27 cellular contexts compared by ENCODE assay signal in the genomic region with DNA sequence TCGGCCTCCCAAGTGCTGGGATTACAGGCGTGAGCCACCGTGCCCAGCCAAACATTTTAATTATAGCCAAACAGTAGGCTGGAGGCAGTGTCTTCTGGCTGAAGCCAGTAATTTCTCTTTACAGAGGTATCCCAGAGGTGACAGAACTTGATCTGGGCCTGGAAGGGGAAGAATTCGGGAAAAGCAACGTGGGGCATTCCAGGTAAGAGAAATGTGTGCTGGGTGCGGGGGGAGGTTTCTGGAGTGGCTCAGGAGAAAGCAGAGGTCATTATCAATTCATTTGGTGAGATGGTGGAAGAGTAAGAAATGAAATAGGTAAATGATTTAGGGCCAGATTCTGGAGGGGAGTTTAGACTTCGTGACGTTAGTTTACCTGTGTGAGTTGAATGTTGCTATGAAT.
"Had no signal": no experiment of that assay in that cellular context is flagged by ENCODE, and none has a peak within 500 bp of the region (broad histone marks: within the 10 kb centered on the region; RNA-seq: fewer than 3 reads in every experiment).

No MANE protein-coding gene starts in this region.

- H3K27me3 ChIP-seq: body of pancreas, foreskin keratinocyte, neutrophil, right lobe of liver, stomach, vagina had no signal

- H3K36me3 ChIP-seq: neutrophil, right lobe of liver, vagina had no signal

- FAIRE-seq: kidney had no signal

- H3K27ac Mint-ChIP-seq: activated B cell treated with CpG ODN at 0.5 μM for 24 hours; activated naive CD8-positive, alpha-beta T cell treated with anti-CD3 and anti-CD28 coated beads for 36 hours; endodermal cell had no signal

- H3K9me3 Mint-ChIP-seq: activated B cell treated with CpG ODN at 0.5 μM for 24 hours; activated naive CD8-positive, alpha-beta T cell treated with anti-CD3 and anti-CD28 coated beads for 36 hours; endodermal cell; naive B cell had no signal

- ATAC-seq: body of pancreas, foreskin keratinocyte, left lobe of liver, mucosa of descending colon, right lobe of liver had no signal

- H3K27me3 Mint-ChIP-seq: activated B cell treated with CpG ODN at 0.5 μM for 24 hours; activated naive CD8-positive, alpha-beta T cell treated with anti-CD3 and anti-CD28 coated beads for 36 hours; naive B cell had no signal

- H3K4me3 Mint-ChIP-seq: activated B cell treated with CpG ODN at 0.5 μM for 24 hours; activated naive CD8-positive, alpha-beta T cell treated with anti-CD3 and anti-CD28 coated beads for 36 hours; endodermal cell had no signal

- DNase-seq: activated B cell treated with CpG ODN at 0.5 μM for 24 hours; activated CD4-positive, alpha-beta T cell treated with anti-CD3 and anti-CD28 coated beads for 48 hours; activated CD8-positive, alpha-beta memory T cell treated with anti-CD3 and anti-CD28 coated beads, Interleukin-2, amount 50 U/mL, for 4 hours; activated gamma-delta T cell treated with Interleukin-2 at 50 U/mL for 16 hours; activated naive CD8-positive, alpha-beta T cell treated with anti-CD3 and anti-CD28 coated beads for 36 hours; activated T-cell treated with anti-CD3 and anti-CD28 coated beads, Interleukin-2, amount 50 U/mL, for 48 hours; amniotic stem cell; body of pancreas; caudate nucleus; endodermal cell; foreskin keratinocyte; hippocampal formation; kidney; mucosa of descending colon; naive B cell; right lobe of liver; stimulated activated CD4-positive, alpha-beta T cell treated with anti-CD3 and anti-CD28 coated beads, Interleukin-4, amount 100 ng/mL, for 1 hour; stomach; SW 1271; trophoblast cell had no signal

- H3K4me3 ChIP-seq: body of pancreas, lung, mucosa of descending colon, right lobe of liver, smooth muscle cell, stomach, vagina had no signal

- H3K27ac ChIP-seq: body of pancreas, epithelial cell of prostate, foreskin keratinocyte, neutrophil, parathyroid adenoma, right lobe of liver, stomach, vagina had no signal

- H3K9me3 ChIP-seq: body of pancreas, mucosa of descending colon, neutrophil, right lobe of liver, stomach, vagina had no signal

- H3K36me3 Mint-ChIP-seq: naive B cell had no signal
